Comparison of ENCODE assay signal across 30 cellular contexts in genomic region chr14:61520546-61520945, GRCh38.
DNase-seq lines count a peak whose midpoint lies in the region; ATAC-seq and TF ChIP-seq lines count a peak whose summit lies in the region.
"Had no signal": no experiment of that assay in that cellular context is flagged by ENCODE, and none has a peak within 500 bp of the region (broad histone marks: within the 10 kb centered on the region; RNA-seq: fewer than 3 reads in every experiment).

No MANE protein-coding gene starts in this region.

- no peak overlapping the region for H3K4me3 ChIP-seq in CD8-positive, alpha-beta T cell (ENCODE audit: low read depth, low read length)
- no peak overlapping the region for H3K4me3 ChIP-seq in fibroblast of villous mesenchyme (ENCODE audit: low read depth, low read length)
- H3K4me3 ChIP-seq: A549, body of pancreas, psoas muscle, sigmoid colon, tibial nerve had no signal

- H3K36me3 Mint-ChIP-seq in activated T-cell treated with anti-CD3 and anti-CD28 coated beads, Interleukin-2, amount 50 U/mL, for 72 hours (ENCODE audit: insufficient read depth in 2 of 2), result peaks cover 12 to 19% of the 10 kb centered on the region in 2 donors
- peaks cover 82% of the 10 kb centered on the region for H3K36me3 Mint-ChIP-seq in CD8-positive, alpha-beta T cell
- peaks cover 2% of the 10 kb centered on the region for H3K36me3 Mint-ChIP-seq in T-helper 17 cell (ENCODE audit: low read depth)

- peaks cover 92% of the 10 kb centered on the region for H3K4me1 Mint-ChIP-seq in activated T-cell treated with anti-CD3 and anti-CD28 coated beads, Interleukin-2, amount 50 U/mL, for 72 hours (ENCODE audit: low read depth)
- peaks cover 90% of the 10 kb centered on the region for H3K4me1 Mint-ChIP-seq in CD8-positive, alpha-beta T cell (ENCODE audit: low read depth)
- peaks cover 58% of the 10 kb centered on the region for H3K4me1 Mint-ChIP-seq in T-helper 17 cell

- no peak for ATAC-seq in activated T-cell treated with anti-CD3 and anti-CD28 coated beads, Interleukin-2, amount 50 U/mL, for 72 hours (replicated peaks in 1 of 2)
- ATAC-seq in CD8-positive, alpha-beta T cell, result no peak
- ATAC-seq in T-helper 17 cell, result no peak
- no peak for ATAC-seq in HG02798 (IDR thresholded peaks at IDR 0.05; ENCODE audit: poor library complexity, unreplicated experiment)
- ATAC-seq: A549; activated CD8-positive, alpha-beta T cell treated with anti-CD3 and anti-CD28 coated beads for 36 hours; body of pancreas; HCT116; PC-3; psoas muscle; Right ventricle myocardium inferior had no signal

- POLR2A ChIA-PET in CD8-positive, alpha-beta T cell (lab: Charles Lee), result interaction anchor here (0.7 to 1.5 kb wide), 3 partner anchors 17 to 19 kb away, joined by 3 to 5 read pairs (median 4); no protein-coding TSS in a partner anchor

- no peaks in the 10 kb centered on the region for H3K9me3 ChIP-seq in CD8-positive, alpha-beta T cell (ENCODE audit: low read length)
- no peaks in the 10 kb centered on the region for H3K9me3 ChIP-seq in T-helper 17 cell (ENCODE audit: control insufficient read depth, low read length, poor library complexity, severe bottlenecking)
- H3K9me3 ChIP-seq: A549, body of pancreas, psoas muscle, sigmoid colon, tibial nerve had no signal

- H3K36me3 ChIP-seq in CD8-positive, alpha-beta T cell (ENCODE audit: insufficient read depth, low read length), result peaks cover 8% of the 10 kb centered on the region
- H3K36me3 ChIP-seq: sigmoid colon, tibial nerve had no signal

- intact Hi-C loops in CD8-positive, alpha-beta T cell (cut with DNase I, micrococcal nuclease), result no loop called here

- no peaks in the 10 kb centered on the region for H3K27me3 ChIP-seq in CD8-positive, alpha-beta T cell (ENCODE audit: insufficient read depth, low read length)
- H3K27me3 ChIP-seq: body of pancreas, sigmoid colon, tibial nerve had no signal

- H3K27ac Mint-ChIP-seq in activated T-cell treated with anti-CD3 and anti-CD28 coated beads, Interleukin-2, amount 50 U/mL, for 72 hours, result peak overlapping the region; percentile 96
- H3K27ac Mint-ChIP-seq in CD8-positive, alpha-beta T cell, result peak overlapping the region; percentile 60
- peak overlapping the region; percentile 68 for H3K27ac Mint-ChIP-seq in T-helper 17 cell
- H3K27ac Mint-ChIP-seq: T-helper 2 cell treated with Interferon-gamma antibody and Interleukin-4, amounts not matched to agents 5 μg/mL and 100 μg/mL, for 36 hours had no signal

- CTCF ChIA-PET in CD8-positive, alpha-beta T cell (lab: Charles Lee), result interaction anchor here (0.9 to 1.2 kb wide), 2 partner anchors 21 to 240 kb away, joined by 3 read pairs; partner anchors contain the start of gene TMEM30B

- DNase-seq in activated T-cell treated with anti-CD3 and anti-CD28 coated beads, Interleukin-2, amount 50 U/mL, for 72 hours, result no peak
- DNase-seq in activated T-cell treated with anti-CD3 and anti-CD28 coated beads for 4 hours, result no peak
- no peak for DNase-seq in CD8-positive, alpha-beta T cell
- DNase-seq in T-helper 17 cell, result no peak
- DNase-seq in fibroblast of villous mesenchyme (ENCODE audit: low read depth), result peak; percentile 47
- no peak for DNase-seq in NCI-H1105 treated with DMSO at 0.1 percent for 48 hours (lab: John Stamatoyannopoulos, UW)
- DNase-seq in SIG-M5 treated with dmso at 0.1 percent for 504 hours (lab: John Stamatoyannopoulos, UW; ENCODE audit: unreplicated experiment), result no peak
- DNase-seq: activated CD4-positive, alpha-beta T cell treated with anti-CD3 and anti-CD28 coated beads for 1 hour; activated CD8-positive, alpha-beta T cell treated with anti-CD3 and anti-CD28 coated beads for 36 hours; activated gamma-delta T cell; body of pancreas; DMS153; MM.1S; NCI-H1417 treated with DMSO at 0.1 percent for 48 hours; NCI-H2029 treated with DMSO at 0.1 percent for 48 hours; NCI-H2227 treated with DMSO at 0.1 percent for 48 hours; NCI-H526; occipital lobe; PC-3; psoas muscle; sigmoid colon; stimulated activated CD4-positive, alpha-beta T cell treated with anti-CD3 and anti-CD28 coated beads, Interleukin-12 subunit alpha, Interleukin-12 subunit beta, amount 100 ng/mL, for 4 hours; stimulated activated CD4-positive, alpha-beta T cell treated with anti-CD3 and anti-CD28 coated beads, Interleukin-2, amount 100 ng/mL, for 48 hours had no signal

- peaks cover 2 to 8% of the 10 kb centered on the region in 2 donors for H3K9me3 Mint-ChIP-seq in activated T-cell treated with anti-CD3 and anti-CD28 coated beads, Interleukin-2, amount 50 U/mL, for 72 hours
- no peaks in the 10 kb centered on the region for H3K9me3 Mint-ChIP-seq in CD8-positive, alpha-beta T cell
- H3K9me3 Mint-ChIP-seq: T-helper 2 cell treated with Interferon-gamma antibody and Interleukin-4, amounts not matched to agents 5 μg/mL and 100 μg/mL, for 36 hours had no signal

- H3K27ac ChIP-seq in CD8-positive, alpha-beta T cell (ENCODE audit: low read depth, low read length), result no peak overlapping the region
- H3K27ac ChIP-seq: body of pancreas, KMS-11, psoas muscle, sigmoid colon, tibial nerve had no signal

- H3K4me1 ChIP-seq in CD8-positive, alpha-beta T cell (ENCODE audit: insufficient read depth, low read length), result peaks cover 68% of the 10 kb centered on the region

- TF ChIP-seq CTCF in CD8-positive, alpha-beta T cell (IDR thresholded peaks at IDR 0.05), result no peak
- no peak for TF ChIP-seq CTCF in fibroblast of villous mesenchyme (IDR thresholded peaks at IDR 0.05; ENCODE audit: insufficient read depth, low read depth, low read length)

- peak overlapping the region; percentile 66 to 69 for H3K4me3 Mint-ChIP-seq in activated T-cell treated with anti-CD3 and anti-CD28 coated beads, Interleukin-2, amount 50 U/mL, for 72 hours
- no peak overlapping the region for H3K4me3 Mint-ChIP-seq in CD8-positive, alpha-beta T cell
- peak overlapping the region; percentile 12 for H3K4me3 Mint-ChIP-seq in T-helper 17 cell
- H3K4me3 Mint-ChIP-seq: activated CD8-positive, alpha-beta T cell treated with anti-CD3 and anti-CD28 coated beads for 36 hours; T-helper 2 cell treated with Interferon-gamma antibody and Interleukin-4, amounts not matched to agents 5 μg/mL and 100 μg/mL, for 36 hours had no signal

- no peaks in the 10 kb centered on the region for H3K27me3 Mint-ChIP-seq in activated T-cell treated with anti-CD3 and anti-CD28 coated beads, Interleukin-2, amount 50 U/mL, for 72 hours (ENCODE audit: low read depth)
- H3K27me3 Mint-ChIP-seq in CD8-positive, alpha-beta T cell (ENCODE audit: low read depth), result no peaks in the 10 kb centered on the region
- no peaks in the 10 kb centered on the region for H3K27me3 Mint-ChIP-seq in T-helper 17 cell
- H3K27me3 Mint-ChIP-seq: activated CD8-positive, alpha-beta T cell treated with anti-CD3 and anti-CD28 coated beads for 36 hours had no signal
